1 cellular context compared by ENCODE assay signal in the genomic region with DNA sequence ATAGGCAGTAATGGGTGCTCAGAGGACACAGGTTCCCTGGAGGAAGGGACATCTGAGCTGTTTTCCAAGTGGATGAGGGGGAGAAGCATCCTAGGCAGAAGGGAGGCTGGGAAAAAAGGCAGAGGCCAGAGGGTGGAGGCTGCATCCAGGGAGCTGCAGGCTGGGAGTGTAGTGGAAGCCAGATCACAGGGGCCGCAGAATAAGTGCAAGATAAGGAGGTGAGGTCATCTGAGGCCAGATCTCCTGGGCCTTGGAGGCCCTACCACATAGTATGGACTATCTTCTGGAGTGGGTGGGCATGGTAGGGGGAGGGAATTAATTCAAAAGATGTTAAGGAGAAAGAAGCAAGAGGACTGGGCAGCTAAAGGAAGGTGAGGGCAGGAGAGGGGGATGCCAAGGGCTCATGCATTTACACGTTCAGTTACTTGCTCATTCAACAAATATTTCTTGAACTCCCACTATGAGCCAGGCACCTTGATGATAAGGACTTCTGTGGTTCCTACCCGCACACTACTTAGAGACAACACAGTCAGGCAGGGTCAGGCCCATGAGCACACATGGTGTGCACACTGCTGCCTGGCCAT.
TF ChIP-seq lines count a peak whose summit lies in the region.

No MANE protein-coding gene starts in this region.

TF ChIP-seq in HepG2, 621 proteins besides CTCF, POLR2A, EP300 and RAD21:
- TF ChIP-seq ZBTB21 (CRISPR knock-in tag; IDR thresholded peaks at IDR 0.05) (no peak), REPIN1 (CRISPR knock-in tag; IDR thresholded peaks at IDR 0.05; ENCODE audit: borderline replicate concordance, low read depth) (no peak), NFKBIZ (CRISPR knock-in tag; IDR thresholded peaks at IDR 0.05) (no peak), ATF7 (IDR thresholded peaks at IDR 0.05) (0 out of 2 replicates have a peak, but pooled peaks have one; percentile 3), ATF7 (CRISPR knock-in tag; IDR thresholded peaks at IDR 0.05) (no peak), ZNF777 (CRISPR knock-in tag; IDR thresholded peaks at IDR 0.05) (no peak), ZNF678 (CRISPR knock-in tag; IDR thresholded peaks at IDR 0.05) (no peak)
- TF ChIP-seq, protein P1, sequence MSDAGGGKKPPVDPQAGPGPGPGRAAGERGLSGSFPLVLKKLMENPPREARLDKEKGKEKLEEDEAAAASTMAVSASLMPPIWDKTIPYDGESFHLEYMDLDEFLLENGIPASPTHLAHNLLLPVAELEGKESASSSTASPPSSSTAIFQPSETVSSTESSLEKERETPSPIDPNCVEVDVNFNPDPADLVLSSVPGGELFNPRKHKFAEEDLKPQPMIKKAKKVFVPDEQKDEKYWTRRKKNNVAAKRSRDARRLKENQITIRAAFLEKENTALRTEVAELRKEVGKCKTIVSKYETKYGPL (CRISPR knock-in tag; IDR thresholded peaks at IDR 0.05): no peak
- TF ChIP-seq, protein P2, sequence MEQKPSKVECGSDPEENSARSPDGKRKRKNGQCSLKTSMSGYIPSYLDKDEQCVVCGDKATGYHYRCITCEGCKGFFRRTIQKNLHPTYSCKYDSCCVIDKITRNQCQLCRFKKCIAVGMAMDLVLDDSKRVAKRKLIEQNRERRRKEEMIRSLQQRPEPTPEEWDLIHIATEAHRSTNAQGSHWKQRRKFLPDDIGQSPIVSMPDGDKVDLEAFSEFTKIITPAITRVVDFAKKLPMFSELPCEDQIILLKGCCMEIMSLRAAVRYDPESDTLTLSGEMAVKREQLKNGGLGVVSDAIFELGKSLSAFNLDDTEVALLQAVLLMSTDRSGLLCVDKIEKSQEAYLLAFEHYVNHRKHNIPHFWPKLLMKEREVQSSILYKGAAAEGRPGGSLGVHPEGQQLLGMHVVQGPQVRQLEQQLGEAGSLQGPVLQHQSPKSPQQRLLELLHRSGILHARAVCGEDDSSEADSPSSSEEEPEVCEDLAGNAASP (CRISPR knock-in tag; IDR thresholded peaks at IDR 0.05; ENCODE audit: borderline replicate concordance): peak; percentile 34; the same call in 1 of the 2 replicates
- TF ChIP-seq, protein P3, sequence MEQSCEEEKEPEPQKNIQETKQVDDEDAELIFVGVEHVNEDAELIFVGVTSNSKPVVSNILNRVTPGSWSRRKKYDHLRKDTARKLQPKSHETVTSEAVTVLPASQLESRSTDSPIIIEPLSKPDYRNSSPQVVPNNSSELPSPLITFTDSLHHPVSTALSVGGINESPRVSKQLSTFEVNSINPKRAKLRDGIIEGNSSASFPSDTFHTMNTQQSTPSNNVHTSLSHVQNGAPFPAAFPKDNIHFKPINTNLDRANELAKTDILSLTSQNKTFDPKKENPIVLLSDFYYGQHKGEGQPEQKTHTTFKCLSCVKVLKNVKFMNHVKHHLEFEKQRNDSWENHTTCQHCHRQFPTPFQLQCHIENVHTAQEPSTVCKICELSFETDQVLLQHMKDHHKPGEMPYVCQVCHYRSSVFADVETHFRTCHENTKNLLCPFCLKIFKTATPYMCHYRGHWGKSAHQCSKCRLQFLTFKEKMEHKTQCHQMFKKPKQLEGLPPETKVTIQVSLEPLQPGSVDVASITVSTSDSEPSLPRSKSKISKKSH (CRISPR knock-in tag; IDR thresholded peaks at IDR 0.05; ENCODE audit: borderline replicate concordance): no peak
- TF ChIP-seq, protein P4, sequence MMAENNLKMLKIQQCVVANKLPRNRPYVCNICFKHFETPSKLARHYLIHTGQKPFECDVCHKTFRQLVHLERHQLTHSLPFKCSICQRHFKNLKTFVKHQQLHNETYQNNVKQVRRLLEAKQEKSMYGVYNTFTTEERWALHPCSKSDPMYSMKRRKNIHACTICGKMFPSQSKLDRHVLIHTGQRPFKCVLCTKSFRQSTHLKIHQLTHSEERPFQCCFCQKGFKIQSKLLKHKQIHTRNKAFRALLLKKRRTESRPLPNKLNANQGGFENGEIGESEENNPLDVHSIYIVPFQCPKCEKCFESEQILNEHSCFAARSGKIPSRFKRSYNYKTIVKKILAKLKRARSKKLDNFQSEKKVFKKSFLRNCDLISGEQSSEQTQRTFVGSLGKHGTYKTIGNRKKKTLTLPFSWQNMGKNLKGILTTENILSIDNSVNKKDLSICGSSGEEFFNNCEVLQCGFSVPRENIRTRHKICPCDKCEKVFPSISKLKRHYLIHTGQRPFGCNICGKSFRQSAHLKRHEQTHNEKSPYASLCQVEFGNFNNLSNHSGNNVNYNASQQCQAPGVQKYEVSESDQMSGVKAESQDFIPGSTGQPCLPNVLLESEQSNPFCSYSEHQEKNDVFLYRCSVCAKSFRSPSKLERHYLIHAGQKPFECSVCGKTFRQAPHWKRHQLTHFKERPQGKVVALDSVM (CRISPR knock-in tag; IDR thresholded peaks at IDR 0.05): peak; percentile 93
